Comparison of ENCODE assay signal across 1 cellular context in the genomic region with DNA sequence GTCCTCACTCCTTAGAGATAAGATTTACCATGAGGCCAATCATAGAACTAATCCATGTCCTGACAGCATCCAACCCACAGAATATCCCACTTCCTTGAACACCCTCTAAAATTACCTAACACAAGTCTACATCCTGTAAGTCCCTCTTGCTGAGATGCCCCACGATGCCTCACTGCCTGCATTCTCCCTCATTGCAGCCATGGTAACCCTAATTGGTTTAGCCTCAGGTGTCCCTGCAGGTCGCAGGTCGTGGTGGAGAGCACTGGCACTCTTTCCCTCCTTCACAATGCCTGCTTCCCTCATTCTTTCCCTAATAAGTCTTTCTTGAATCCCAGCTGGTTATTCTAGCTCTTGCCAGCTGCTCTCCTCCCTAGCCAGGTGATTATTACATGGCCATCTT.
TF ChIP-seq lines count a peak whose summit lies in the region.

No MANE protein-coding gene starts in this region.

TF ChIP-seq in WTC11, 78 proteins besides CTCF, POLR2A, EP300 and RAD21 (continued from another document):
- TF ChIP-seq, protein P1, sequence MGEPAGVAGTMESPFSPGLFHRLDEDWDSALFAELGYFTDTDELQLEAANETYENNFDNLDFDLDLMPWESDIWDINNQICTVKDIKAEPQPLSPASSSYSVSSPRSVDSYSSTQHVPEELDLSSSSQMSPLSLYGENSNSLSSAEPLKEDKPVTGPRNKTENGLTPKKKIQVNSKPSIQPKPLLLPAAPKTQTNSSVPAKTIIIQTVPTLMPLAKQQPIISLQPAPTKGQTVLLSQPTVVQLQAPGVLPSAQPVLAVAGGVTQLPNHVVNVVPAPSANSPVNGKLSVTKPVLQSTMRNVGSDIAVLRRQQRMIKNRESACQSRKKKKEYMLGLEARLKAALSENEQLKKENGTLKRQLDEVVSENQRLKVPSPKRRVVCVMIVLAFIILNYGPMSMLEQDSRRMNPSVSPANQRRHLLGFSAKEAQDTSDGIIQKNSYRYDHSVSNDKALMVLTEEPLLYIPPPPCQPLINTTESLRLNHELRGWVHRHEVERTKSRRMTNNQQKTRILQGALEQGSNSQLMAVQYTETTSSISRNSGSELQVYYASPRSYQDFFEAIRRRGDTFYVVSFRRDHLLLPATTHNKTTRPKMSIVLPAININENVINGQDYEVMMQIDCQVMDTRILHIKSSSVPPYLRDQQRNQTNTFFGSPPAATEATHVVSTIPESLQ (CRISPR knock-in tag; IDR thresholded peaks at IDR 0.05) = no peak
- TF ChIP-seq, protein P2, sequence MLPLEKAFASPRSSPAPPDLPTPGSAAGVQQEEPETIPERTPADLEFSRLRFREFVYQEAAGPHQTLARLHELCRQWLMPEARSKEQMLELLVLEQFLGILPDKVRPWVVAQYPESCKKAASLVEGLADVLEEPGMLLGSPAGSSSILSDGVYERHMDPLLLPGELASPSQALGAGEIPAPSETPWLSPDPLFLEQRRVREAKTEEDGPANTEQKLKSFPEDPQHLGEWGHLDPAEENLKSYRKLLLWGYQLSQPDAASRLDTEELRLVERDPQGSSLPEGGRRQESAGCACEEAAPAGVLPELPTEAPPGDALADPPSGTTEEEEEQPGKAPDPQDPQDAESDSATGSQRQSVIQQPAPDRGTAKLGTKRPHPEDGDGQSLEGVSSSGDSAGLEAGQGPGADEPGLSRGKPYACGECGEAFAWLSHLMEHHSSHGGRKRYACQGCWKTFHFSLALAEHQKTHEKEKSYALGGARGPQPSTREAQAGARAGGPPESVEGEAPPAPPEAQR (CRISPR knock-in tag; IDR thresholded peaks at IDR 0.05) = no peak
